Comparison of ENCODE assay signal across 17 cellular contexts in the genomic region with DNA sequence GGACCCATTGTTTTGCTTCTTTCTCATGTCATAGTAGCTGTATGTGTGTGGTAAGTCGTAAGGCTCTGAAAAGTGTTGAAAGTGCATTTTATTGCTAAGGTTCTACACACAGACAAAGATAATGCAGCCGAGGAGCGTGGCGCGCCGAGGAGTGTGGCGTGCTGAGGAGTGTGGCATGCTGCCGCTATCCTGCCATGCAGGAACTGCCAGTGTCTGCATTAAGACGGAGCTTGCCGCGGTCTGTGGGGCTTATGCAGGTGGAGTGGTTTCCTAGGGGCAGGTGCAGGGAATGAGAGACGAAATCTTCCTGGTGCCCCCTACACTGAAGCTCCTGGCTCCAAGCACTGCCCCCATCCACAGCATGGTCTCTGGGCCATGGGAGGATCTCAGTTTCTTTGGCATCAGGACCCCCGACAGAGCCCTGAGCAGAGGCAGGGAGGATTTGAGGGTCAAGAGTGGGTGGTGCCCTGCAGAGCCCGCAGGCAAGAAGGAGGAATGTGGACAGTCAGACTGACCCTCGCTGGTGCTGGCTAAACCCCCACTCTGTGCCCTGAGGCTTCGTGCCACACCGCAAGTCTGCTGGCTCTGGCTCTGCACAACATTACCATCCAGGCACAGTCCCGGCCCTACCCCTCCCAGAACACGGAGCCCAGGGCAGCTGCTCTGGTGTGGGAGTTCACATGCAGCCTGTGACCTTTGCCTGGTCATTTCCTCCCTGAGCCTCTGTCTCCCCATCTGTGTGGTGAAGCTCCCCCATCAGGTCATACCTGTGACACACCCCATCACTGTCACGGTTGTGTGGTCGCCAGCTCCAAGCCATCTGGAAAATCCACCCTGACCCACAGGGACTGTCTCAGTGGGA. TPM values are rescaled to one million over a fixed set of nuclear protein-coding genes. Genes with fewer than 3 reads are reported as not detected.
A peak's percentile ranks its signal among the peaks of the same experiment; 100 is the strongest.
DNase-seq lines count a peak whose midpoint lies in the region; ATAC-seq and TF ChIP-seq lines count a peak whose summit lies in the region.
"Had no signal": no experiment of that assay in that cellular context is flagged by ENCODE, and none has a peak within 500 bp of the region (broad histone marks: within the 10 kb centered on the region; RNA-seq: fewer than 3 reads in every experiment).

No MANE protein-coding gene starts in this region.

- no peak overlapping the region for H2AFZ ChIP-seq in mammary epithelial cell (ENCODE audit: low read depth, low read length)
- no peak overlapping the region for H2AFZ ChIP-seq in smooth muscle cell (ENCODE audit: low read depth)

- H3K79me2 ChIP-seq in mammary epithelial cell (ENCODE audit: insufficient read depth, low read length), result no peaks in the 10 kb centered on the region
- H3K79me2 ChIP-seq in smooth muscle cell (ENCODE audit: low read depth), result no peaks in the 10 kb centered on the region

- peak; percentile 15 to 46 for DNase-seq in breast epithelium (ENCODE audit: low spot score in 2 of 2)
- no peak for DNase-seq in mammary epithelial cell
- DNase-seq in coronary artery (ENCODE audit: low spot score), result peak; percentile 72
- DNase-seq in type B pancreatic cell (ENCODE audit: extremely low spot score, unreplicated experiment), result peak; percentile 62
- no peak for DNase-seq in smooth muscle cell (lab: John Stamatoyannopoulos, UW; ENCODE audit: unreplicated experiment)
- DNase-seq: activated naive CD4-positive, alpha-beta T cell treated with anti-CD3 and anti-CD28 coated beads for 36 hours; caudate nucleus; NCI-H1417 treated with DMSO at 0.1 percent for 48 hours; NCI-H226; stimulated activated CD4-positive, alpha-beta T cell treated with anti-CD3 and anti-CD28 coated beads, Interleukin-4, amount 100 ng/mL, for 4 hours had no signal

- H3K36me3 ChIP-seq in breast epithelium (no peaks in the 10 kb centered on the region), mammary epithelial cell (ENCODE audit: insufficient read depth, low read length) (no peaks in the 10 kb centered on the region), smooth muscle cell (ENCODE audit: low read depth) (no peaks in the 10 kb centered on the region)

- H3K27ac ChIP-seq in breast epithelium, result no peak overlapping the region
- H3K27ac ChIP-seq in mammary epithelial cell (ENCODE audit: insufficient read depth, low read depth, low read length), result no peak overlapping the region
- no peak overlapping the region for H3K27ac ChIP-seq in coronary artery
- no peak overlapping the region for H3K27ac ChIP-seq in smooth muscle cell (ENCODE audit: low read depth)
- H3K27ac ChIP-seq: SJSA1 had no signal

- peaks cover 19% of the 10 kb centered on the region for H3K4me1 Mint-ChIP-seq in nephron
- H3K4me1 Mint-ChIP-seq in type B pancreatic cell (ENCODE audit: unreplicated experiment), result peaks cover 31% of the 10 kb centered on the region
- H3K4me1 Mint-ChIP-seq: stimulated activated effector memory CD8-positive, alpha-beta T cell treated with anti-CD3 and anti-CD28 coated beads, Interleukin-12 subunit alpha, Interleukin-12 subunit beta, amount 100 ng/mL, for 72 hours had no signal

- dilution Hi-C loops in mammary epithelial cell (cut with HindIII; ENCODE audit: low sequenced_read_pairs), result no loop called here

- H3K27ac Mint-ChIP-seq in nephron, result no peak overlapping the region
- H3K27ac Mint-ChIP-seq in type B pancreatic cell, result no peak overlapping the region
- H3K27ac Mint-ChIP-seq: activated naive CD4-positive, alpha-beta T cell treated with anti-CD3 and anti-CD28 coated beads for 36 hours; stimulated activated effector memory CD8-positive, alpha-beta T cell treated with anti-CD3 and anti-CD28 coated beads, Interleukin-12 subunit alpha, Interleukin-12 subunit beta, amount 100 ng/mL, for 72 hours had no signal

- H3K4me1 ChIP-seq in breast epithelium (peaks cover 8 to 17% of the 10 kb centered on the region in 2 donors), mammary epithelial cell (ENCODE audit: insufficient read depth, low read length) (peaks cover 3% of the 10 kb centered on the region), smooth muscle cell (ENCODE audit: low read depth) (no peaks in the 10 kb centered on the region)

- H3K27me3 ChIP-seq in breast epithelium, result no peaks in the 10 kb centered on the region
- peaks cover 4% of the 10 kb centered on the region for H3K27me3 ChIP-seq in mammary epithelial cell (ENCODE audit: insufficient read depth, low read length)
- H3K27me3 ChIP-seq in smooth muscle cell (ENCODE audit: low read depth), result peaks cover 8% of the 10 kb centered on the region
- H3K27me3 ChIP-seq: gastrocnemius medialis, SJSA1 had no signal

- no peak for TF ChIP-seq POLR2A in breast epithelium (IDR thresholded peaks at IDR 0.05)

- H3K4me3 ChIP-seq in breast epithelium, result peak overlapping the region in 1 of 3 donors; percentile 97
- H3K4me3 ChIP-seq in mammary epithelial cell (replicated peaks in 1 of 3; ENCODE audit: insufficient read depth in 1 of 3, low read depth in 2 of 3, low read length in 3 of 3), result no peak overlapping the region
- H3K4me3 ChIP-seq in coronary artery, result peak overlapping the region; percentile 94
- no peak overlapping the region for H3K4me3 ChIP-seq in smooth muscle cell
- H3K4me3 ChIP-seq: K562, SJSA1 had no signal

- intact Hi-C loops in breast epithelium (cut with DNase I; ENCODE audit: low total_unique reads), result no loop called here
- intact Hi-C loops in mammary epithelial cell (cut with micrococcal nuclease), result no loop called here

- CTCF ChIA-PET in mammary epithelial cell (lab: Charles Lee; ENCODE audit: low non-redundant PET), result no interaction called here

- H3K36me3 Mint-ChIP-seq in nephron (ENCODE audit: low read depth) (peaks cover 43% of the 10 kb centered on the region), type B pancreatic cell (peaks cover 24% of the 10 kb centered on the region)
- H3K36me3 Mint-ChIP-seq: stimulated activated effector memory CD8-positive, alpha-beta T cell treated with anti-CD3 and anti-CD28 coated beads, Interleukin-12 subunit alpha, Interleukin-12 subunit beta, amount 100 ng/mL, for 72 hours had no signal

- peak overlapping the region; percentile 42 to 70 (median 63) for H3K4me3 Mint-ChIP-seq in nephron
- H3K4me3 Mint-ChIP-seq in type B pancreatic cell, result peak overlapping the region; percentile 89
- H3K4me3 Mint-ChIP-seq: activated naive CD4-positive, alpha-beta T cell treated with anti-CD3 and anti-CD28 coated beads for 36 hours; stimulated activated effector memory CD8-positive, alpha-beta T cell treated with anti-CD3 and anti-CD28 coated beads, Interleukin-12 subunit alpha, Interleukin-12 subunit beta, amount 100 ng/mL, for 72 hours had no signal

- peaks cover 23% of the 10 kb centered on the region for H3K9me3 Mint-ChIP-seq in nephron
- H3K9me3 Mint-ChIP-seq in type B pancreatic cell, result peaks cover 13% of the 10 kb centered on the region

- no peaks in the 10 kb centered on the region for H3F3A ChIP-seq in smooth muscle cell (ENCODE audit: low read depth)

- peaks cover 14 to 25% of the 10 kb centered on the region in 2 donors for H3K9me3 ChIP-seq in breast epithelium
- H3K9me3 ChIP-seq in mammary epithelial cell (replicated peaks; ENCODE audit: insufficient read depth, low read length), result peaks cover 7% of the 10 kb centered on the region
- peaks cover 10% of the 10 kb centered on the region for H3K9me3 ChIP-seq in smooth muscle cell (replicated peaks; ENCODE audit: low read depth)

- no peak for TF ChIP-seq CTCF in breast epithelium (IDR thresholded peaks at IDR 0.05)
- no peak for TF ChIP-seq CTCF in mammary epithelial cell (conservative IDR thresholded peaks at IDR 0.05 in 1 of 2, IDR thresholded peaks at IDR 0.05 in 1 of 2; ENCODE audit: extremely low read depth in 1 of 2, insufficient read depth in 1 of 2, low read depth in 1 of 2, low read length in 2 of 2)
- TF ChIP-seq CTCF in coronary artery (IDR thresholded peaks at IDR 0.05), result no peak
- TF ChIP-seq CTCF in nephron (IDR thresholded peaks at IDR 0.05; ENCODE audit: unreplicated experiment in 3 of 3), result no peak
- TF ChIP-seq CTCF in type B pancreatic cell (conservative IDR thresholded peaks at IDR 0.05), result no peak
- TF ChIP-seq CTCF in smooth muscle cell (IDR thresholded peaks at IDR 0.05; ENCODE audit: borderline replicate concordance, insufficient read depth, poor library complexity, severe bottlenecking), result no peak

- H3K9ac ChIP-seq in mammary epithelial cell (ENCODE audit: insufficient read depth, low read length) (no peak overlapping the region), smooth muscle cell (ENCODE audit: low read depth) (no peak overlapping the region)

- ATAC-seq in GM18511 (IDR thresholded peaks at IDR 0.05; ENCODE audit: unreplicated experiment) (no peak), HG03342 (IDR thresholded peaks at IDR 0.05; ENCODE audit: unreplicated experiment) (no peak)
- ATAC-seq: gastrocnemius medialis; K562; stimulated activated effector memory CD8-positive, alpha-beta T cell treated with anti-CD3 and anti-CD28 coated beads, Interleukin-12 subunit alpha, Interleukin-12 subunit beta, amount 100 ng/mL, for 72 hours had no signal

- H3K4me2 ChIP-seq in mammary epithelial cell (ENCODE audit: insufficient read depth, low read depth, low read length) (no peak overlapping the region), smooth muscle cell (no peak overlapping the region)

- no TSS peak for BruUV-seq in mammary epithelial cell (replicated peaks; lab: Mats Ljungman, UMichigan)

- 91% methylated on average over 16 of the region's 21 CpGs for WGBS in mammary epithelial cell (ENCODE audit: low coverage, missing lambda C conversion rate)
- WGBS in smooth muscle cell (ENCODE audit: low lambda C conversion rate), result 89% methylated on average over 21 of the region's 21 CpGs

- H4K20me1 ChIP-seq in mammary epithelial cell (ENCODE audit: insufficient read depth, low read length) (no peaks in the 10 kb centered on the region), smooth muscle cell (ENCODE audit: low read depth) (no peaks in the 10 kb centered on the region)

- H3K27me3 Mint-ChIP-seq in nephron (ENCODE audit: low read depth) (peaks cover 36% of the 10 kb centered on the region), type B pancreatic cell (peaks cover 17% of the 10 kb centered on the region)

- in situ Hi-C loops in mammary epithelial cell (cut with MboI; ENCODE audit: low sequenced_read_pairs in 2 of 2), result no loop called here

RNA-seq across cellular contexts. Expression of a gene that starts 3.2 kb away (rescaled TPM):
- 10 to 100 TPM; 27.1 to 46.9 (median 35.2) TPM for total RNA-seq in breast epithelium
- 1 to 10 TPM in 1 of 2 donors, under 1 TPM in 1; 0.64 to 3.7 TPM for total RNA-seq in mammary epithelial cell
- polyA plus RNA-seq in mammary epithelial cell, result 0.46 TPM
- polyA minus RNA-seq in mammary epithelial cell, result 0.83 TPM
- 9.7 and 140 TPM in 2 replicates for total RNA-seq in type B pancreatic cell (ENCODE audit: low replicate concordance)
- 0.36 and 0.81 TPM in 2 replicates for total RNA-seq in smooth muscle cell
- 1.1 and 3.0 TPM in 2 replicates for polyA plus RNA-seq in smooth muscle cell

Comparison
In these comparisons a context has a peak if more than half of its experiments do, and no peak if none do; other contexts are left out.
1. DNase-seq: peak in breast epithelium (2 of 2), coronary artery (single experiment) and type B pancreatic cell (single experiment); none in mammary epithelial cell (single experiment) and smooth muscle cell (single experiment).